ENCODE assay signal across 1 cellular context in the genomic region with DNA sequence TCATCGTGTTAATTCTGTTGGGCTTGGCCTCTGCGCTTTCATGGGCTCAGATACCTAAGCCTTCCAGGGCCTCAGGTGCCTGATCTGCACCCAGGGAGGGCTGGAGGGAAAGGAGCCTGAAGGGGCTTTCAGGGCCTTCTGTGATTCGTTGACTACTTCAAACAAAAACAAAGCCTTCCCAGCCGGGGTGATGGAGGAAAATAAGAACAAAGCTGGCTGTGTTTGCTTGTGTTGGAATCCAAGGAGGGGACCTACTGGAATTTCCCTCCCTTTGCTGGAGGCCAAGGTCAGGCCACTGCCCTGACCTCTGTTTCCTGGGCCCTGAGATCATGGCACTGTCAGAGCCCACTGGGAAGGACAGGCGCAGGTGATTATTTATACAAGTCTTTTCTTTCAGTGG.
TF ChIP-seq lines count a peak whose summit lies in the region.

No MANE protein-coding gene starts in this region.

TF ChIP-seq in HepG2, 621 proteins besides CTCF, POLR2A, EP300 and RAD21 (continued from another document and continues in another):
- no peak for TF ChIP-seq EEA1 (CRISPR knock-in tag; IDR thresholded peaks at IDR 0.05; ENCODE audit: borderline replicate concordance)
- no peak for TF ChIP-seq ZNF747 (CRISPR knock-in tag; IDR thresholded peaks at IDR 0.05; ENCODE audit: borderline replicate concordance)
- TF ChIP-seq MTF1 (CRISPR knock-in tag; IDR thresholded peaks at IDR 0.05) = no peak
- peak; percentile 73 for TF ChIP-seq TBX2 (CRISPR knock-in tag; IDR thresholded peaks at IDR 0.05; ENCODE audit: borderline replicate concordance)
- no peak for TF ChIP-seq HNRNPUL1 (IDR thresholded peaks at IDR 0.05; ENCODE audit: low read depth, low read length)
- no peak for TF ChIP-seq NFE2 (CRISPR knock-in tag; IDR thresholded peaks at IDR 0.05)
- no peak for TF ChIP-seq SKI (IDR thresholded peaks at IDR 0.05; ENCODE audit: partially characterized antibody)
- TF ChIP-seq HMGA1 (CRISPR knock-in tag; conservative IDR thresholded peaks at IDR 0.05) = no peak
- TF ChIP-seq, protein P1, sequence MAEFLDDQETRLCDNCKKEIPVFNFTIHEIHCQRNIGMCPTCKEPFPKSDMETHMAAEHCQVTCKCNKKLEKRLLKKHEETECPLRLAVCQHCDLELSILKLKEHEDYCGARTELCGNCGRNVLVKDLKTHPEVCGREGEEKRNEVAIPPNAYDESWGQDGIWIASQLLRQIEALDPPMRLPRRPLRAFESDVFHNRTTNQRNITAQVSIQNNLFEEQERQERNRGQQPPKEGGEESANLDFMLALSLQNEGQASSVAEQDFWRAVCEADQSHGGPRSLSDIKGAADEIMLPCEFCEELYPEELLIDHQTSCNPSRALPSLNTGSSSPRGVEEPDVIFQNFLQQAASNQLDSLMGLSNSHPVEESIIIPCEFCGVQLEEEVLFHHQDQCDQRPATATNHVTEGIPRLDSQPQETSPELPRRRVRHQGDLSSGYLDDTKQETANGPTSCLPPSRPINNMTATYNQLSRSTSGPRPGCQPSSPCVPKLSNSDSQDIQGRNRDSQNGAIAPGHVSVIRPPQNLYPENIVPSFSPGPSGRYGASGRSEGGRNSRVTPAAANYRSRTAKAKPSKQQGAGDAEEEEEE (CRISPR knock-in tag; IDR thresholded peaks at IDR 0.05; ENCODE audit: borderline replicate concordance) = no peak
- TF ChIP-seq ZNF724P (CRISPR knock-in tag; IDR thresholded peaks at IDR 0.05; ENCODE audit: borderline replicate concordance) = no peak
- peak; percentile 94 for TF ChIP-seq HMG20A (CRISPR knock-in tag; IDR thresholded peaks at IDR 0.05; ENCODE audit: borderline replicate concordance)
- no peak for TF ChIP-seq PTBP1 (IDR thresholded peaks at IDR 0.05; ENCODE audit: low read depth, low read length, poor library complexity, severe bottlenecking)
- TF ChIP-seq ESRRA (CRISPR knock-in tag; IDR thresholded peaks at IDR 0.05; ENCODE audit: low read depth) = 0 out of 2 replicates have a peak, but pooled peaks have one; percentile 59
- no peak for TF ChIP-seq ZNF367 (CRISPR knock-in tag; IDR thresholded peaks at IDR 0.05; ENCODE audit: borderline replicate concordance)
- TF ChIP-seq ZNF816 (CRISPR knock-in tag; IDR thresholded peaks at IDR 0.05; ENCODE audit: borderline replicate concordance) = no peak
- no peak for TF ChIP-seq CBX1 (IDR thresholded peaks at IDR 0.05; ENCODE audit: low read depth)
- no peak for TF ChIP-seq KAT2B (IDR thresholded peaks at IDR 0.05; ENCODE audit: borderline replicate concordance, low read depth, low read length)
- no peak for TF ChIP-seq ZNF350 (CRISPR knock-in tag; IDR thresholded peaks at IDR 0.05; ENCODE audit: borderline replicate concordance, low read depth)
- no peak for TF ChIP-seq ZNF678 (CRISPR knock-in tag; IDR thresholded peaks at IDR 0.05)
- TF ChIP-seq ZNF512 (CRISPR knock-in tag; IDR thresholded peaks at IDR 0.05) = no peak
- peak; percentile 41; the same call in 1 of the 2 replicates for TF ChIP-seq ZNF574 (CRISPR knock-in tag; IDR thresholded peaks at IDR 0.05)
- TF ChIP-seq, protein P2, sequence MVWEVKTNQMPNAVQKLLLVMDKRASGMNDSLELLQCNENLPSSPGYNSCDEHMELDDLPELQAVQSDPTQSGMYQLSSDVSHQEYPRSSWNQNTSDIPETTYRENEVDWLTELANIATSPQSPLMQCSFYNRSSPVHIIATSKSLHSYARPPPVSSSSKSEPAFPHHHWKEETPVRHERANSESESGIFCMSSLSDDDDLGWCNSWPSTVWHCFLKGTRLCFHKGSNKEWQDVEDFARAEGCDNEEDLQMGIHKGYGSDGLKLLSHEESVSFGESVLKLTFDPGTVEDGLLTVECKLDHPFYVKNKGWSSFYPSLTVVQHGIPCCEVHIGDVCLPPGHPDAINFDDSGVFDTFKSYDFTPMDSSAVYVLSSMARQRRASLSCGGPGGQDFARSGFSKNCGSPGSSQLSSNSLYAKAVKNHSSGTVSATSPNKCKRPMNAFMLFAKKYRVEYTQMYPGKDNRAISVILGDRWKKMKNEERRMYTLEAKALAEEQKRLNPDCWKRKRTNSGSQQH (CRISPR knock-in tag; IDR thresholded peaks at IDR 0.05; ENCODE audit: low read depth) = no peak
- no peak for TF ChIP-seq RORA (CRISPR knock-in tag; IDR thresholded peaks at IDR 0.05)
- TF ChIP-seq, protein P3, sequence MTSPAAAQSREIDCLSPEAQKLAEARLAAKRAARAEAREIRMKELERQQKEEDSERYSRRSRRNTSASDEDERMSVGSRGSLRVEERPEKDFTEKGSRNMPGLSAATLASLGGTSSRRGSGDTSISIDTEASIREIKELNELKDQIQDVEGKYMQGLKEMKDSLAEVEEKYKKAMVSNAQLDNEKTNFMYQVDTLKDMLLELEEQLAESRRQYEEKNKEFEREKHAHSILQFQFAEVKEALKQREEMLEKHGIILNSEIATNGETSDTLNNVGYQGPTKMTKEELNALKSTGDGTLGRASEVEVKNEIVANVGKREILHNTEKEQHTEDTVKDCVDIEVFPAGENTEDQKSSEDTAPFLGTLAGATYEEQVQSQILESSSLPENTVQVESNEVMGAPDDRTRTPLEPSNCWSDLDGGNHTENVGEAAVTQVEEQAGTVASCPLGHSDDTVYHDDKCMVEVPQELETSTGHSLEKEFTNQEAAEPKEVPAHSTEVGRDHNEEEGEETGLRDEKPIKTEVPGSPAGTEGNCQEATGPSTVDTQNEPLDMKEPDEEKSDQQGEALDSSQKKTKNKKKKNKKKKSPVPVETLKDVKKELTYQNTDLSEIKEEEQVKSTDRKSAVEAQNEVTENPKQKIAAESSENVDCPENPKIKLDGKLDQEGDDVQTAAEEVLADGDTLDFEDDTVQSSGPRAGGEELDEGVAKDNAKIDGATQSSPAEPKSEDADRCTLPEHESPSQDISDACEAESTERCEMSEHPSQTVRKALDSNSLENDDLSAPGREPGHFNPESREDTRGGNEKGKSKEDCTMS (CRISPR knock-in tag; conservative IDR thresholded peaks at IDR 0.05) = no peak
- TF ChIP-seq, protein P4, sequence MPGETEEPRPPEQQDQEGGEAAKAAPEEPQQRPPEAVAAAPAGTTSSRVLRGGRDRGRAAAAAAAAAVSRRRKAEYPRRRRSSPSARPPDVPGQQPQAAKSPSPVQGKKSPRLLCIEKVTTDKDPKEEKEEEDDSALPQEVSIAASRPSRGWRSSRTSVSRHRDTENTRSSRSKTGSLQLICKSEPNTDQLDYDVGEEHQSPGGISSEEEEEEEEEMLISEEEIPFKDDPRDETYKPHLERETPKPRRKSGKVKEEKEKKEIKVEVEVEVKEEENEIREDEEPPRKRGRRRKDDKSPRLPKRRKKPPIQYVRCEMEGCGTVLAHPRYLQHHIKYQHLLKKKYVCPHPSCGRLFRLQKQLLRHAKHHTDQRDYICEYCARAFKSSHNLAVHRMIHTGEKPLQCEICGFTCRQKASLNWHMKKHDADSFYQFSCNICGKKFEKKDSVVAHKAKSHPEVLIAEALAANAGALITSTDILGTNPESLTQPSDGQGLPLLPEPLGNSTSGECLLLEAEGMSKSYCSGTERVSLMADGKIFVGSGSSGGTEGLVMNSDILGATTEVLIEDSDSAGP (CRISPR knock-in tag; IDR thresholded peaks at IDR 0.05; ENCODE audit: borderline replicate concordance) = peak; percentile 43; the same call in 1 of the 2 replicates
- TF ChIP-seq U2AF1 (optimal IDR thresholded peaks at IDR 0.05; ENCODE audit: low read depth, low read length) = no peak
- peak; percentile 66 for TF ChIP-seq MED1 (CRISPR knock-in tag; IDR thresholded peaks at IDR 0.05)
- TF ChIP-seq MED13 (CRISPR knock-in tag; IDR thresholded peaks at IDR 0.05) = no peak
- TF ChIP-seq ZFYVE20 (CRISPR knock-in tag; IDR thresholded peaks at IDR 0.05; ENCODE audit: borderline replicate concordance, low read depth) = no peak
- peak; percentile 38; the same call in 1 of the 2 replicates for TF ChIP-seq TRIM24 (CRISPR knock-in tag; IDR thresholded peaks at IDR 0.05)
- no peak; the same call in 1 of the 2 replicates for TF ChIP-seq JUN (CRISPR knock-in tag; IDR thresholded peaks at IDR 0.05)
- no peak for TF ChIP-seq STAG1 (CRISPR knock-in tag; IDR thresholded peaks at IDR 0.05)
- no peak for TF ChIP-seq NFAT5 (CRISPR knock-in tag; IDR thresholded peaks at IDR 0.05)
- TF ChIP-seq SALL1 (CRISPR knock-in tag; IDR thresholded peaks at IDR 0.05) = peak; percentile 74
- TF ChIP-seq DR1 (CRISPR knock-in tag; IDR thresholded peaks at IDR 0.05) = no peak
